Comparison of ENCODE assay signal across 8 cellular contexts in genomic region chr9:95087659-95088242, GRCh38.
DNase-seq lines count a peak whose midpoint lies in the region; ATAC-seq and TF ChIP-seq lines count a peak whose summit lies in the region.

No MANE protein-coding gene starts in this region.

- TF ChIP-seq EP300 in transverse colon (IDR thresholded peaks at IDR 0.05; ENCODE audit: low read depth), result no peak

- H3K4me3 ChIP-seq in PC-3 (ENCODE audit: low read length) (no peak overlapping the region), transverse colon (no peak overlapping the region)

- H3K9me2 ChIP-seq in PC-3 (replicated peaks; ENCODE audit: low read length), result no peaks in the 10 kb centered on the region

- no peaks in the 10 kb centered on the region for H4K20me1 ChIP-seq in PC-3 (ENCODE audit: low read length)

- H3K27me3 ChIP-seq in PC-3 (ENCODE audit: low read length) (no peaks in the 10 kb centered on the region), transverse colon (no peaks in the 10 kb centered on the region)

- WGBS in transverse colon (ENCODE audit: low coverage in 1 of 2), 2 donors, result 55 to 65% methylated on average over 7 to 9 of the region's 9 CpGs

- ATAC-seq in PC-3 (no peak; the same call in 1 of the 2 replicates), GM18502 (IDR thresholded peaks at IDR 0.05; ENCODE audit: poor library complexity, unreplicated experiment) (no peak)

- TF ChIP-seq POLR2A in transverse colon (IDR thresholded peaks at IDR 0.05), result no peak

- TF ChIP-seq CTCF in PC-3 (conservative IDR thresholded peaks at IDR 0.05; ENCODE audit: low read depth, low read length) (peak; percentile 48), transverse colon (IDR thresholded peaks at IDR 0.05) (peak in 1 of 5 experiments; percentile 1)

- CTCF ChIA-PET in PC-3 (lab: Charles Lee), result no interaction called here

- H3K27ac ChIP-seq in PC-3 (ENCODE audit: low read length), result no peak overlapping the region
- peak overlapping the region; percentile 83 to 92 (median 90) for H3K27ac ChIP-seq in transverse colon

- H3K4me2 ChIP-seq in PC-3 (ENCODE audit: low read length), result no peak overlapping the region

- no peak overlapping the region for H3K9ac ChIP-seq in PC-3 (ENCODE audit: low read length)

- BruUV-seq in PC-3 (replicated peaks; lab: Mats Ljungman, UMichigan), result no TSS peak

- H3F3A ChIP-seq in PC-3 (ENCODE audit: low read length, unreplicated experiment), result no peaks in the 10 kb centered on the region

- DNase-seq in SHP77 (lab: John Stamatoyannopoulos, UW) (peak; percentile 20 to 39), SHP77 treated with DMSO at 0.1 percent for 48 hours (lab: John Stamatoyannopoulos, UW) (no peak), PC-3 (peak; percentile 32), fibroblast of peridontal ligament (ENCODE audit: extremely low read depth) (peak; percentile 10), transverse colon (peak; percentile 66), cerebellar cortex (ENCODE audit: low spot score) (no peak)
- DNase-seq in activated T-cell treated with anti-CD3 and anti-CD28 coated beads, Interleukin-2, amount 50 U/mL, for 48 hours, result no peak

- intact Hi-C loops in PC-3 (cut with micrococcal nuclease), result no loop called here
- intact Hi-C loops in transverse colon (cut with DNase I; ENCODE audit: low total_unique reads), result no loop called here

- H2AFZ ChIP-seq in PC-3 (ENCODE audit: low read length), result no peak overlapping the region

- H3K36me3 ChIP-seq in PC-3 (ENCODE audit: low read depth, low read length) (no peaks in the 10 kb centered on the region; the same call in 1 of the 2 replicates), transverse colon (peaks cover 0 to 13% (median 0%) of the 10 kb centered on the region in 4 donors)

- H3K79me2 ChIP-seq in PC-3 (ENCODE audit: low read length), result no peaks in the 10 kb centered on the region

- no peaks in the 10 kb centered on the region for H3K9me3 ChIP-seq in PC-3 (ENCODE audit: low read length)
- H3K9me3 ChIP-seq in transverse colon, result no peaks in the 10 kb centered on the region

- in situ Hi-C loops in transverse colon (cut with MboI; ENCODE audit: low pct_ligation_motif_present in 1 of 4, low pct_unique_long_range_greater_than_20kb in 1 of 4, low sequenced_read_pairs in 3 of 4), result no loop called here

- POLR2A ChIA-PET in PC-3 (lab: Charles Lee; ENCODE audit: unreplicated experiment), result no interaction called here

- peaks cover 21% of the 10 kb centered on the region for H3K4me1 ChIP-seq in PC-3 (ENCODE audit: insufficient read depth, low read length)
- H3K4me1 ChIP-seq in transverse colon, result peaks cover 38 to 58% (median 45%) of the 10 kb centered on the region in 4 donors

Comparison
In these comparisons a context has a peak if more than half of its experiments do, and no peak if none do; other contexts are left out.
1. DNase-seq: peak in SHP77 (2 of 2), PC-3 (single experiment), fibroblast of peridontal ligament (single experiment) and transverse colon (single experiment); none in SHP77 treated with DMSO at 0.1 percent for 48 hours (single experiment), activated T-cell treated with anti-CD3 and anti-CD28 coated beads, Interleukin-2, amount 50 U/mL, for 48 hours (0 of 2) and cerebellar cortex (single experiment).